Comparison of ENCODE assay signal across 9 cellular contexts in genomic region chr5:14675309-14675708, GRCh38. TPM values are rescaled to one million over a fixed set of nuclear protein-coding genes. Genes with fewer than 3 reads are reported as not detected.
DNase-seq lines count a peak whose midpoint lies in the region; ATAC-seq, FAIRE-seq and TF ChIP-seq lines count a peak whose summit lies in the region.
"Had no signal": no experiment of that assay in that cellular context is flagged by ENCODE, and none has a peak within 500 bp of the region (broad histone marks: within the 10 kb centered on the region; RNA-seq: fewer than 3 reads in every experiment).

No MANE protein-coding gene starts in this region.

- CTCF ChIA-PET in activated CD4-positive, alpha-beta memory T cell treated with anti-CD3 and anti-CD28 coated beads for 36 hours (lab: Charles Lee): interaction anchor here (0.6 to 6.9 kb wide), 5 partner anchors 9 to 282 kb away, joined by 4 to 37 read pairs (median 8); no protein-coding TSS in a partner anchor

- H3K4me3 Mint-ChIP-seq in activated CD4-positive, alpha-beta memory T cell treated with anti-CD3 and anti-CD28 coated beads for 36 hours: peak overlapping the region; percentile 30
- peak overlapping the region; percentile 88 for H3K4me3 Mint-ChIP-seq in natural killer cell

- no peaks in the 10 kb centered on the region for H3K9me3 Mint-ChIP-seq in activated CD4-positive, alpha-beta memory T cell treated with anti-CD3 and anti-CD28 coated beads for 36 hours
- H3K9me3 Mint-ChIP-seq in natural killer cell: no peaks in the 10 kb centered on the region

- FAIRE-seq in GM19239 (lab: Jason Lieb, UNC): no peak

- H3K27ac Mint-ChIP-seq in activated CD4-positive, alpha-beta memory T cell treated with anti-CD3 and anti-CD28 coated beads for 36 hours: peak overlapping the region; percentile 89
- peak overlapping the region; percentile 82 to 88 for H3K27ac Mint-ChIP-seq in natural killer cell

- no peak for TF ChIP-seq CTCF in natural killer cell (IDR thresholded peaks at IDR 0.05)

- intact Hi-C loops in activated CD4-positive, alpha-beta memory T cell treated with anti-CD3 and anti-CD28 coated beads for 36 hours (cut with micrococcal nuclease): loop anchor here (2.0 kb wide), 1 partner anchor 317 kb away; no protein-coding TSS in a partner anchor
- intact Hi-C loops in natural killer cell (cut with micrococcal nuclease): no loop called here

- peaks cover 17% of the 10 kb centered on the region for H3K36me3 Mint-ChIP-seq in activated CD4-positive, alpha-beta memory T cell treated with anti-CD3 and anti-CD28 coated beads for 36 hours
- peaks cover 4% of the 10 kb centered on the region for H3K36me3 Mint-ChIP-seq in natural killer cell

- DNase-seq in EH (ENCODE audit: low read depth) (peak; percentile 20), natural killer cell (no peak), GM19239 (ENCODE audit: insufficient read length, low spot score) (no peak), caudate nucleus (lab: John Stamatoyannopoulos, UW) (no peak), NCI-H510A treated with DMSO at 0.1 percent for 48 hours (lab: John Stamatoyannopoulos, UW) (no peak)
- peak; percentile 35 for DNase-seq in activated CD4-positive, alpha-beta memory T cell treated with anti-CD3 and anti-CD28 coated beads for 36 hours
- DNase-seq: activated CD8-positive, alpha-beta memory T cell treated with anti-CD3 and anti-CD28 coated beads for 24 hours had no signal

- no peaks in the 10 kb centered on the region for H3K27me3 Mint-ChIP-seq in activated CD4-positive, alpha-beta memory T cell treated with anti-CD3 and anti-CD28 coated beads for 36 hours
- H3K27me3 Mint-ChIP-seq in natural killer cell (ENCODE audit: low read depth in 2 of 2): no peaks in the 10 kb centered on the region

- ATAC-seq in GM21367 (IDR thresholded peaks at IDR 0.05; ENCODE audit: unreplicated experiment) (peak; percentile 3), natural killer cell (peak in 1 of 3 donors; percentile 3), HG02981 (IDR thresholded peaks at IDR 0.05; ENCODE audit: unreplicated experiment) (no peak)

- POLR2A ChIA-PET in activated CD4-positive, alpha-beta memory T cell treated with anti-CD3 and anti-CD28 coated beads for 36 hours (lab: Charles Lee): interaction anchor here (0.7 to 3.0 kb wide), 7 partner anchors 8 to 328 kb away, joined by 3 to 12 read pairs (median 4); no protein-coding TSS in a partner anchor

- H3K4me1 Mint-ChIP-seq in activated CD4-positive, alpha-beta memory T cell treated with anti-CD3 and anti-CD28 coated beads for 36 hours (ENCODE audit: low read depth): peaks cover 82% of the 10 kb centered on the region
- peaks cover 71 to 80% of the 10 kb centered on the region in 2 donors for H3K4me1 Mint-ChIP-seq in natural killer cell

- no peak overlapping the region for H3K27ac ChIP-seq in caudate nucleus (ENCODE audit: low read depth, low read length)

RNA-seq across cellular contexts. Expression of gene OTULIN, which starts 10.8 kb away (rescaled TPM):
- 10 to 100 TPM; 53.3 to 53.6 TPM for total RNA-seq in activated CD4-positive, alpha-beta memory T cell treated with anti-CD3 and anti-CD28 coated beads for 36 hours
- 100 to 1,000 TPM in 2 of 3 donors, 10 to 100 TPM in 1; 96.5 to 166 (median 102) TPM for total RNA-seq in natural killer cell

Comparison
In these comparisons a context has a peak if more than half of its experiments do, and no peak if none do; other contexts are left out.
1. DNase-seq: peak in EH (single experiment) and activated CD4-positive, alpha-beta memory T cell treated with anti-CD3 and anti-CD28 coated beads for 36 hours (single experiment); none in natural killer cell (single experiment), GM19239 (single experiment), caudate nucleus (0 of 61) and NCI-H510A treated with DMSO at 0.1 percent for 48 hours (single experiment).